In the genomic region with DNA sequence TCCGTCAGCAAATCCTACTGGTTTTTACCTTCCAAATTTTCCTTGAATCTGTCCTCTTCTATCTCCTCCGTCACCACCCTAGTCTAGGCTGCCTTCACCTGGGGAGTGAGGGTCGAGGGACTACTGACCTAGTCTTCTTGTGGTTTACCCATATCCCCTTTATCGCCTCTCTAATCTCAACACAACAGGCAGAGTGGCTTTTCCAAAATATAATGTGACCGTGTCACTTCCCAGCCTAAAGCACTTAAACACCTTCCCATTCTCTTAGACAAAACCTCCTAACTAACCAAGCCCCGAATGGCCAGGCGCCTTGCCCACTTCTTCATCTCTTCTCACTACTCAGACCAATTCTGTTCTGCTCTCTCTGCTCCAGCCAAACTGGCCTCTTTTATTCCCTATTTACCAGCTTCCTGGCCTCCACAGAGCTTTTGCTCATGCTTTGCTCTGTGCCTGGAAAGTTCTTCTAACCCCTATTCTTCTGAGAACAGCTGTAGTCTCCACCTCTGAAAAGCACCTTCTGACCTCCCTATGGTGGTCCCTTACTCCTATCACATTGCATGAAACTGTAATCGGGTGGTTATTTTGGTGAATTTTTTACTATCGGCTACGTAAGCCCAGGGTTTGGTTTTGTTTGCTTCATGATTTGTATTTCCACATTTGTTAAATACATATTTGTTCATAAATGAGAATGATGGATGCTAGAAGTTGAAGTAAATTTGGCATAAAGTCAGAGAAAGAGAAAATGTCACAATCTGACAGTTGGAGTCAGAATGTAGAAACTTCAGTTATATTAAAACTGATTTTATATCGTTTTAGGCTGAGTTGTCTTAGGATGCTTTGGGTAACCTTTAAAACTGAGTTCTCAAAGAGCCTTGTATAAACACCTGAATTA, we compare ENCODE assay signal across 1 cellular context.
TF ChIP-seq lines count a peak whose summit lies in the region.

No MANE protein-coding gene starts in this region.

TF ChIP-seq in K562, 482 proteins besides CTCF, POLR2A, EP300 and RAD21 (continued from another document and continues in another):
- TF ChIP-seq, protein P1, sequence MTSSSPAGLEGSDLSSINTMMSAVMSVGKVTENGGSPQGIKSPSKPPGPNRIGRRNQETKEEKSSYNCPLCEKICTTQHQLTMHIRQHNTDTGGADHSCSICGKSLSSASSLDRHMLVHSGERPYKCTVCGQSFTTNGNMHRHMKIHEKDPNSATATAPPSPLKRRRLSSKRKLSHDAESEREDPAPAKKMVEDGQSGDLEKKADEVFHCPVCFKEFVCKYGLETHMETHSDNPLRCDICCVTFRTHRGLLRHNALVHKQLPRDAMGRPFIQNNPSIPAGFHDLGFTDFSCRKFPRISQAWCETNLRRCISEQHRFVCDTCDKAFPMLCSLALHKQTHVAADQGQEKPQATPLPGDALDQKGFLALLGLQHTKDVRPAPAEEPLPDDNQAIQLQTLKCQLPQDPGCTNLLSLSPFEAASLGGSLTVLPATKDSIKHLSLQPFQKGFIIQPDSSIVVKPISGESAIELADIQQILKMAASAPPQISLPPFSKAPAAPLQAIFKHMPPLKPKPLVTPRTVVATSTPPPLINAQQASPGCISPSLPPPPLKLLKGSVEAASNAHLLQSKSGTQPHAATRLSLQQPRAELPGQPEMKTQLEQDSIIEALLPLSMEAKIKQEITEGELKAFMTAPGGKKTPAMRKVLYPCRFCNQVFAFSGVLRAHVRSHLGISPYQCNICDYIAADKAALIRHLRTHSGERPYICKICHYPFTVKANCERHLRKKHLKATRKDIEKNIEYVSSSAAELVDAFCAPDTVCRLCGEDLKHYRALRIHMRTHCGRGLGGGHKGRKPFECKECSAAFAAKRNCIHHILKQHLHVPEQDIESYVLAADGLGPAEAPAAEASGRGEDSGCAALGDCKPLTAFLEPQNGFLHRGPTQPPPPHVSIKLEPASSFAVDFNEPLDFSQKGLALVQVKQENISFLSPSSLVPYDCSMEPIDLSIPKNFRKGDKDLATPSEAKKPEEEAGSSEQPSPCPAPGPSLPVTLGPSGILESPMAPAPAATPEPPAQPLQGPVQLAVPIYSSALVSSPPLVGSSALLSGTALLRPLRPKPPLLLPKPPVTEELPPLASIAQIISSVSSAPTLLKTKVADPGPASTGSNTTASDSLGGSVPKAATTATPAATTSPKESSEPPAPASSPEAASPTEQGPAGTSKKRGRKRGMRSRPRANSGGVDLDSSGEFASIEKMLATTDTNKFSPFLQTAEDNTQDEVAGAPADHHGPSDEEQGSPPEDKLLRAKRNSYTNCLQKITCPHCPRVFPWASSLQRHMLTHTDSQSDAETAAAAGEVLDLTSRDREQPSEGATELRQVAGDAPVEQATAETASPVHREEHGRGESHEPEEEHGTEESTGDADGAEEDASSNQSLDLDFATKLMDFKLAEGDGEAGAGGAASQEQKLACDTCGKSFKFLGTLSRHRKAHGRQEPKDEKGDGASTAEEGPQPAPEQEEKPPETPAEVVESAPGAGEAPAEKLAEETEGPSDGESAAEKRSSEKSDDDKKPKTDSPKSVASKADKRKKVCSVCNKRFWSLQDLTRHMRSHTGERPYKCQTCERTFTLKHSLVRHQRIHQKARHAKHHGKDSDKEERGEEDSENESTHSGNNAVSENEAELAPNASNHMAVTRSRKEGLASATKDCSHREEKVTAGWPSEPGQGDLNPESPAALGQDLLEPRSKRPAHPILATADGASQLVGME (CRISPR knock-in tag; IDR thresholded peaks at IDR 0.05) = peak; percentile 92; the same call in 1 of the 2 replicates
- TF ChIP-seq ZNF431 (CRISPR knock-in tag; IDR thresholded peaks at IDR 0.05) (no peak), HCFC1 (IDR thresholded peaks at IDR 0.05; ENCODE audit: low read depth, low read length) (no peak), ZNF707 (CRISPR knock-in tag; conservative IDR thresholded peaks at IDR 0.05) (no peak), SRF (CRISPR knock-in tag; IDR thresholded peaks at IDR 0.05) (peak in 1 of 2 experiments; percentile 65; a peak in 2 of 4 replicates), PHTF2 (CRISPR knock-in tag; IDR thresholded peaks at IDR 0.05) (no peak), RFX1 (IDR thresholded peaks at IDR 0.05) (no peak), MTF1 (CRISPR knock-in tag; IDR thresholded peaks at IDR 0.05; ENCODE audit: borderline replicate concordance) (no peak), TEAD4 (IDR thresholded peaks at IDR 0.05; ENCODE audit: low read length) (no peak), TEAD4 (CRISPR knock-in tag; IDR thresholded peaks at IDR 0.05; ENCODE audit: borderline replicate concordance) (no peak), ZNF79 (CRISPR knock-in tag; IDR thresholded peaks at IDR 0.05; ENCODE audit: low read depth) (no peak), ZFP36 (IDR thresholded peaks at IDR 0.05; ENCODE audit: low read depth, low read length, partially characterized antibody) (no peak), BRD4 (IDR thresholded peaks at IDR 0.05) (no peak), SMAD2 (IDR thresholded peaks at IDR 0.05; ENCODE audit: low read depth, low read length) (no peak), ZNF75A (CRISPR knock-in tag; IDR thresholded peaks at IDR 0.05) (0 out of 2 replicates have a peak, but pooled peaks have one; percentile 11), CREM (IDR thresholded peaks at IDR 0.05; ENCODE audit: low read depth) (no peak), KLF6 (CRISPR knock-in tag; IDR thresholded peaks at IDR 0.05; ENCODE audit: borderline replicate concordance) (0 out of 2 replicates have a peak, but pooled peaks have one; percentile 62), MTA1 (IDR thresholded peaks at IDR 0.05; ENCODE audit: borderline replicate concordance) (no peak), RB1 (IDR thresholded peaks at IDR 0.05; ENCODE audit: low read depth) (no peak), IRF2 (CRISPR knock-in tag; IDR thresholded peaks at IDR 0.05) (no peak), TCF3 (CRISPR knock-in tag; IDR thresholded peaks at IDR 0.05) (no peak), ZBED1 (IDR thresholded peaks at IDR 0.05) (no peak), PHF8 (IDR thresholded peaks at IDR 0.05; ENCODE audit: borderline replicate concordance, low read length) (no peak), ARID1B (IDR thresholded peaks at IDR 0.05) (no peak)
- TF ChIP-seq, protein P2, sequence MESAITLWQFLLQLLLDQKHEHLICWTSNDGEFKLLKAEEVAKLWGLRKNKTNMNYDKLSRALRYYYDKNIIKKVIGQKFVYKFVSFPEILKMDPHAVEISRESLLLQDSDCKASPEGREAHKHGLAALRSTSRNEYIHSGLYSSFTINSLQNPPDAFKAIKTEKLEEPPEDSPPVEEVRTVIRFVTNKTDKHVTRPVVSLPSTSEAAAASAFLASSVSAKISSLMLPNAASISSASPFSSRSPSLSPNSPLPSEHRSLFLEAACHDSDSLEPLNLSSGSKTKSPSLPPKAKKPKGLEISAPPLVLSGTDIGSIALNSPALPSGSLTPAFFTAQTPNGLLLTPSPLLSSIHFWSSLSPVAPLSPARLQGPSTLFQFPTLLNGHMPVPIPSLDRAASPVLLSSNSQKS (CRISPR knock-in tag; IDR thresholded peaks at IDR 0.05) = 0 out of 2 replicates have a peak, but pooled peaks have one; percentile 19
- TF ChIP-seq, protein P3, sequence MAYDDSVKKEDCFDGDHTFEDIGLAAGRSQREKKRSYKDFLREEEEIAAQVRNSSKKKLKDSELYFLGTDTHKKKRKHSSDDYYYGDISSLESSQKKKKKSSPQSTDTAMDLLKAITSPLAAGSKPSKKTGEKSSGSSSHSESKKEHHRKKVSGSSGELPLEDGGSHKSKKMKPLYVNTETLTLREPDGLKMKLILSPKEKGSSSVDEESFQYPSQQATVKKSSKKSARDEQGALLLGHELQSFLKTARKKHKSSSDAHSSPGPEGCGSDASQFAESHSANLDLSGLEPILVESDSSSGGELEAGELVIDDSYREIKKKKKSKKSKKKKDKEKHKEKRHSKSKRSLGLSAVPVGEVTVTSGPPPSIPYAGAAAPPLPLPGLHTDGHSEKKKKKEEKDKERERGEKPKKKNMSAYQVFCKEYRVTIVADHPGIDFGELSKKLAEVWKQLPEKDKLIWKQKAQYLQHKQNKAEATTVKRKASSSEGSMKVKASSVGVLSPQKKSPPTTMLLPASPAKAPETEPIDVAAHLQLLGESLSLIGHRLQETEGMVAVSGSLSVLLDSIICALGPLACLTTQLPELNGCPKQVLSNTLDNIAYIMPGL (CRISPR knock-in tag; IDR thresholded peaks at IDR 0.05) = no peak
- TF ChIP-seq, protein P4, sequence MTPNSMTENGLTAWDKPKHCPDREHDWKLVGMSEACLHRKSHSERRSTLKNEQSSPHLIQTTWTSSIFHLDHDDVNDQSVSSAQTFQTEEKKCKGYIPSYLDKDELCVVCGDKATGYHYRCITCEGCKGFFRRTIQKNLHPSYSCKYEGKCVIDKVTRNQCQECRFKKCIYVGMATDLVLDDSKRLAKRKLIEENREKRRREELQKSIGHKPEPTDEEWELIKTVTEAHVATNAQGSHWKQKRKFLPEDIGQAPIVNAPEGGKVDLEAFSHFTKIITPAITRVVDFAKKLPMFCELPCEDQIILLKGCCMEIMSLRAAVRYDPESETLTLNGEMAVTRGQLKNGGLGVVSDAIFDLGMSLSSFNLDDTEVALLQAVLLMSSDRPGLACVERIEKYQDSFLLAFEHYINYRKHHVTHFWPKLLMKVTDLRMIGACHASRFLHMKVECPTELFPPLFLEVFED (CRISPR knock-in tag; conservative IDR thresholded peaks at IDR 0.05) = peak; percentile 95
- TF ChIP-seq, protein P5, sequence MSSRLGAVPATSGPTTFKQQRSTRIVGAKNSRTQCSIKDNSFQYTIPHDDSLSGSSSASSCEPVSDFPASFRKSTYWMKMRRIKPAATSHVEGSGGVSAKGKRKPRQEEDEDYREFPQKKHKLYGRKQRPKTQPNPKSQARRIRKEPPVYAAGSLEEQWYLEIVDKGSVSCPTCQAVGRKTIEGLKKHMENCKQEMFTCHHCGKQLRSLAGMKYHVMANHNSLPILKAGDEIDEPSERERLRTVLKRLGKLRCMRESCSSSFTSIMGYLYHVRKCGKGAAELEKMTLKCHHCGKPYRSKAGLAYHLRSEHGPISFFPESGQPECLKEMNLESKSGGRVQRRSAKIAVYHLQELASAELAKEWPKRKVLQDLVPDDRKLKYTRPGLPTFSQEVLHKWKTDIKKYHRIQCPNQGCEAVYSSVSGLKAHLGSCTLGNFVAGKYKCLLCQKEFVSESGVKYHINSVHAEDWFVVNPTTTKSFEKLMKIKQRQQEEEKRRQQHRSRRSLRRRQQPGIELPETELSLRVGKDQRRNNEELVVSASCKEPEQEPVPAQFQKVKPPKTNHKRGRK (tag; IDR thresholded peaks at IDR 0.05) = no peak
- TF ChIP-seq, protein P6, sequence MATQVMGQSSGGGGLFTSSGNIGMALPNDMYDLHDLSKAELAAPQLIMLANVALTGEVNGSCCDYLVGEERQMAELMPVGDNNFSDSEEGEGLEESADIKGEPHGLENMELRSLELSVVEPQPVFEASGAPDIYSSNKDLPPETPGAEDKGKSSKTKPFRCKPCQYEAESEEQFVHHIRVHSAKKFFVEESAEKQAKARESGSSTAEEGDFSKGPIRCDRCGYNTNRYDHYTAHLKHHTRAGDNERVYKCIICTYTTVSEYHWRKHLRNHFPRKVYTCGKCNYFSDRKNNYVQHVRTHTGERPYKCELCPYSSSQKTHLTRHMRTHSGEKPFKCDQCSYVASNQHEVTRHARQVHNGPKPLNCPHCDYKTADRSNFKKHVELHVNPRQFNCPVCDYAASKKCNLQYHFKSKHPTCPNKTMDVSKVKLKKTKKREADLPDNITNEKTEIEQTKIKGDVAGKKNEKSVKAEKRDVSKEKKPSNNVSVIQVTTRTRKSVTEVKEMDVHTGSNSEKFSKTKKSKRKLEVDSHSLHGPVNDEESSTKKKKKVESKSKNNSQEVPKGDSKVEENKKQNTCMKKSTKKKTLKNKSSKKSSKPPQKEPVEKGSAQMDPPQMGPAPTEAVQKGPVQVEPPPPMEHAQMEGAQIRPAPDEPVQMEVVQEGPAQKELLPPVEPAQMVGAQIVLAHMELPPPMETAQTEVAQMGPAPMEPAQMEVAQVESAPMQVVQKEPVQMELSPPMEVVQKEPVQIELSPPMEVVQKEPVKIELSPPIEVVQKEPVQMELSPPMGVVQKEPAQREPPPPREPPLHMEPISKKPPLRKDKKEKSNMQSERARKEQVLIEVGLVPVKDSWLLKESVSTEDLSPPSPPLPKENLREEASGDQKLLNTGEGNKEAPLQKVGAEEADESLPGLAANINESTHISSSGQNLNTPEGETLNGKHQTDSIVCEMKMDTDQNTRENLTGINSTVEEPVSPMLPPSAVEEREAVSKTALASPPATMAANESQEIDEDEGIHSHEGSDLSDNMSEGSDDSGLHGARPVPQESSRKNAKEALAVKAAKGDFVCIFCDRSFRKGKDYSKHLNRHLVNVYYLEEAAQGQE (CRISPR knock-in tag; IDR thresholded peaks at IDR 0.05; ENCODE audit: low read depth) = 0 out of 2 replicates have a peak, but pooled peaks have one; percentile 69
- TF ChIP-seq, protein P7, sequence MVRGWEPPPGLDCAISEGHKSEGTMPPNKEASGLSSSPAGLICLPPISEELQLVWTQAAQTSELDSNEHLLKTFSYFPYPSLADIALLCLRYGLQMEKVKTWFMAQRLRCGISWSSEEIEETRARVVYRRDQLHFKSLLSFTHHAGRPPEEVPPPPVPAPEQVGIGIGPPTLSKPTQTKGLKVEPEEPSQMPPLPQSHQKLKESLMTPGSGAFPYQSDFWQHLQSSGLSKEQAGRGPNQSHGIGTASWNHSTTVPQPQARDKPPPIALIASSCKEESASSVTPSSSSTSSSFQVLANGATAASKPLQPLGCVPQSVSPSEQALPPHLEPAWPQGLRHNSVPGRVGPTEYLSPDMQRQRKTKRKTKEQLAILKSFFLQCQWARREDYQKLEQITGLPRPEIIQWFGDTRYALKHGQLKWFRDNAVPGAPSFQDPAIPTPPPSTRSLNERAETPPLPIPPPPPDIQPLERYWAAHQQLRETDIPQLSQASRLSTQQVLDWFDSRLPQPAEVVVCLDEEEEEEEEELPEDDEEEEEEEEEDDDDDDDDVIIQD (CRISPR knock-in tag; IDR thresholded peaks at IDR 0.05) = peak; percentile 74; the same call in 1 of the 2 replicates
- TF ChIP-seq, protein P8, sequence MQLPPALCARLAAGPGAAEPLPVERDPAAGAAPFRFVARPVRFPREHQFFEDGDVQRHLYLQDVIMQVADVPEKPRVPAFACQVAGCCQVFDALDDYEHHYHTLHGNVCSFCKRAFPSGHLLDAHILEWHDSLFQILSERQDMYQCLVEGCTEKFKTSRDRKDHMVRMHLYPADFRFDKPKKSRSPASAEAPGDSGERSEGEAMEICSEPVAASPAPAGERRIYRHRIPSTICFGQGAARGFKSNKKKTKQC (CRISPR knock-in tag; IDR thresholded peaks at IDR 0.05) = no peak
- TF ChIP-seq, protein P9, sequence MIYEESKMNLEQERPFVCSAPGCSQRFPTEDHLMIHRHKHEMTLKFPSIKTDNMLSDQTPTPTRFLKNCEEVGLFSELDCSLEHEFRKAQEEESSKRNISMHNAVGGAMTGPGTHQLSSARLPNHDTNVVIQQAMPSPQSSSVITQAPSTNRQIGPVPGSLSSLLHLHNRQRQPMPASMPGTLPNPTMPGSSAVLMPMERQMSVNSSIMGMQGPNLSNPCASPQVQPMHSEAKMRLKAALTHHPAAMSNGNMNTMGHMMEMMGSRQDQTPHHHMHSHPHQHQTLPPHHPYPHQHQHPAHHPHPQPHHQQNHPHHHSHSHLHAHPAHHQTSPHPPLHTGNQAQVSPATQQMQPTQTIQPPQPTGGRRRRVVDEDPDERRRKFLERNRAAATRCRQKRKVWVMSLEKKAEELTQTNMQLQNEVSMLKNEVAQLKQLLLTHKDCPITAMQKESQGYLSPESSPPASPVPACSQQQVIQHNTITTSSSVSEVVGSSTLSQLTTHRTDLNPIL (CRISPR knock-in tag; IDR thresholded peaks at IDR 0.05) = no peak
